In genomic region chr19:2089001-2089711, GRCh38 we compare ENCODE assay signal across 9 cellular contexts. TPM values are rescaled to one million over a fixed set of nuclear protein-coding genes. Genes with fewer than 3 reads are reported as not detected.
DNase-seq lines count a peak whose midpoint lies in the region; TF ChIP-seq lines count a peak whose summit lies in the region.
"Had no signal": no experiment of that assay in that cellular context is flagged by ENCODE, and none has a peak within 500 bp of the region (broad histone marks: within the 10 kb centered on the region; RNA-seq: fewer than 3 reads in every experiment).

No MANE protein-coding gene starts in this region.

- no peak overlapping the region for H3K4me3 Mint-ChIP-seq in osteocyte (ENCODE audit: unreplicated experiment)

- H3K27ac Mint-ChIP-seq in osteocyte (ENCODE audit: unreplicated experiment) = peak overlapping the region; percentile 95

- H3K4me3 ChIP-seq in Karpas-422 (ENCODE audit: low read length) (peak overlapping the region; percentile 58), mammary epithelial cell (replicated peaks in 1 of 3; ENCODE audit: insufficient read depth in 1 of 3, low read depth in 2 of 3, low read length in 3 of 3) (peak overlapping the region in 1 of 3 experiments; percentile 0), thyroid gland (replicated peaks in 1 of 3) (no peak overlapping the region)

- in situ Hi-C loops in mammary epithelial cell (cut with MboI; ENCODE audit: low sequenced_read_pairs in 2 of 2) = no loop called here

- H3K9me3 Mint-ChIP-seq in osteocyte (ENCODE audit: unreplicated experiment) = no peaks in the 10 kb centered on the region

- H3K36me3 Mint-ChIP-seq in osteocyte (ENCODE audit: unreplicated experiment) = peaks cover 6% of the 10 kb centered on the region

- BruUV-seq in mammary epithelial cell (replicated peaks; lab: Mats Ljungman, UMichigan) = no TSS peak

- H3K4me1 ChIP-seq in Karpas-422 (ENCODE audit: low read length) (peaks cover 99% of the 10 kb centered on the region), mammary epithelial cell (ENCODE audit: insufficient read depth, low read length) (peaks cover 78% of the 10 kb centered on the region), thyroid gland (peaks cover 9 to 51% of the 10 kb centered on the region in 2 donors)

- peak overlapping the region; percentile 79 for H3K9ac ChIP-seq in Karpas-422 (ENCODE audit: low read length)
- H3K9ac ChIP-seq in mammary epithelial cell (ENCODE audit: insufficient read depth, low read length) = peak overlapping the region; percentile 80

- H3K79me2 ChIP-seq in Karpas-422 (ENCODE audit: low read length) = peaks cover 26% of the 10 kb centered on the region
- H3K79me2 ChIP-seq in mammary epithelial cell (ENCODE audit: insufficient read depth, low read length) = peaks cover 31% of the 10 kb centered on the region

- intact Hi-C loops in mammary epithelial cell (cut with micrococcal nuclease) = loop anchor here (1.0 kb wide), 1 partner anchor 28 kb away; no protein-coding TSS in a partner anchor
- intact Hi-C loops in thyroid gland (cut with DNase I) = no loop called here

- peak overlapping the region; percentile 70 for H3K4me2 ChIP-seq in Karpas-422 (ENCODE audit: low read depth, low read length, poor library complexity, severe bottlenecking)
- peak overlapping the region; percentile 74 for H3K4me2 ChIP-seq in mammary epithelial cell (ENCODE audit: insufficient read depth, low read depth, low read length)

- H2AFZ ChIP-seq in Karpas-422 (ENCODE audit: low read length) (no peak overlapping the region), mammary epithelial cell (ENCODE audit: low read depth, low read length) (no peak overlapping the region)

- CTCF ChIA-PET in mammary epithelial cell (lab: Charles Lee; ENCODE audit: low non-redundant PET) = no interaction called here

- H3K36me3 ChIP-seq in Karpas-422 (ENCODE audit: insufficient read depth, low read length) (peaks cover 19% of the 10 kb centered on the region), mammary epithelial cell (ENCODE audit: insufficient read depth, low read length) (no peaks in the 10 kb centered on the region), thyroid gland (no peaks in the 10 kb centered on the region)

- under 1% methylated on average over 15 of the region's 16 CpGs for WGBS in mammary epithelial cell (ENCODE audit: low coverage, missing lambda C conversion rate)
- WGBS in thyroid gland, 2 donors = 70 to 75% methylated on average over 9 to 16 of the region's 16 CpGs

- TF ChIP-seq CTCF in mammary epithelial cell (conservative IDR thresholded peaks at IDR 0.05 in 1 of 2, IDR thresholded peaks at IDR 0.05 in 1 of 2; ENCODE audit: extremely low read depth in 1 of 2, insufficient read depth in 1 of 2, low read depth in 1 of 2, low read length in 2 of 2) (peak; percentile 15 to 38), osteocyte (IDR thresholded peaks at IDR 0.05) (no peak), thyroid gland (IDR thresholded peaks at IDR 0.05) (no peak)

- H3K4me1 Mint-ChIP-seq in osteocyte (ENCODE audit: unreplicated experiment) = peaks cover 51% of the 10 kb centered on the region

- TF ChIP-seq POLR2A in thyroid gland (IDR thresholded peaks at IDR 0.05) = no peak

- H3K27me3 ChIP-seq in Karpas-422 (ENCODE audit: low read length) (no peaks in the 10 kb centered on the region), mammary epithelial cell (ENCODE audit: insufficient read depth, low read length) (no peaks in the 10 kb centered on the region), thyroid gland (no peaks in the 10 kb centered on the region)

- H3K9me2 ChIP-seq in Karpas-422 (replicated peaks; ENCODE audit: insufficient read depth, low read length) = no peaks in the 10 kb centered on the region

- H3K9me3 ChIP-seq in Karpas-422 (ENCODE audit: low read length) (no peaks in the 10 kb centered on the region), mammary epithelial cell (replicated peaks; ENCODE audit: insufficient read depth, low read length) (peaks cover under 1% of the 10 kb centered on the region), thyroid gland (no peaks in the 10 kb centered on the region)

- peak overlapping the region; percentile 99 for H3K27ac ChIP-seq in Karpas-422 (ENCODE audit: low read length)
- peak overlapping the region; percentile 87 for H3K27ac ChIP-seq in mammary epithelial cell (ENCODE audit: insufficient read depth, low read depth, low read length)
- H3K27ac ChIP-seq in thyroid gland = no peak overlapping the region
- H3K27ac ChIP-seq in caudate nucleus (ENCODE audit: low read depth, low read length) = no peak overlapping the region
- H3K27ac ChIP-seq: VCaP had no signal

- DNase-seq in ELF-1 (ENCODE audit: low read depth, low spot score) (peak; percentile 59), Karpas-422 (peak; percentile 80), mammary epithelial cell (peak; percentile 93), osteocyte (ENCODE audit: extremely low spot score, unreplicated experiment) (no peak), thyroid gland (no peak), NCI-H187 (lab: John Stamatoyannopoulos, UW) (no peak), NCI-H446 treated with DMSO at 0.1 percent for 48 hours (lab: John Stamatoyannopoulos, UW) (no peak), caudate nucleus (lab: John Stamatoyannopoulos, UW) (no peak)

- H4K20me1 ChIP-seq in Karpas-422 (ENCODE audit: insufficient read depth, low read depth, low read length) (no peaks in the 10 kb centered on the region), mammary epithelial cell (ENCODE audit: insufficient read depth, low read length) (no peaks in the 10 kb centered on the region)

- no peaks in the 10 kb centered on the region for H3K27me3 Mint-ChIP-seq in osteocyte (ENCODE audit: unreplicated experiment)

- dilution Hi-C loops in mammary epithelial cell (cut with HindIII; ENCODE audit: low sequenced_read_pairs) = no loop called here

RNA-seq across cellular contexts. Expression of gene MOB3A, which starts 7.0 kb away (rescaled TPM):
- 153 and 219 TPM in 2 replicates for total RNA-seq in Karpas-422 (2014; rRNA removed; shearing (Covaris generic); ENCODE audit: low replicate concordance)
- total RNA-seq in mammary epithelial cell (10 to 100 TPM; 22.0 to 91.4 TPM), osteocyte (50.6 and 54.2 TPM in 2 replicates), thyroid gland (10 to 100 TPM; 18.5 to 40.4 (median 26.6) TPM)
- 84.2 TPM for polyA plus RNA-seq in mammary epithelial cell
- polyA minus RNA-seq in mammary epithelial cell = 147 TPM

RNA-seq across cellular contexts. Expression of gene IZUMO4, which starts 7.6 kb away (rescaled TPM):
- total RNA-seq in Karpas-422 (2014; rRNA removed; shearing (Covaris generic); ENCODE audit: low replicate concordance) = 285 and 487 TPM in 2 replicates
- total RNA-seq in mammary epithelial cell = 10 to 100 TPM in 1 of 2 donors, 1 to 10 TPM in 1; 1.2 to 11.2 TPM
- polyA plus RNA-seq in mammary epithelial cell = 12.6 TPM
- polyA minus RNA-seq in mammary epithelial cell = 8.8 TPM
- 3.8 and 4.8 TPM in 2 replicates for total RNA-seq in osteocyte
- total RNA-seq in thyroid gland = 1 to 10 TPM; 1.1 to 4.2 (median 2.9) TPM

RNA-seq across cellular contexts. Expression of gene MKNK2, which starts 38.1 kb away (rescaled TPM):
- 526 and 862 TPM in 2 replicates for total RNA-seq in Karpas-422 (2014; rRNA removed; shearing (Covaris generic); ENCODE audit: low replicate concordance)
- total RNA-seq in mammary epithelial cell (100 to 1,000 TPM in 1 of 2 donors, 10 to 100 TPM in 1; 91.7 to 248 TPM), osteocyte (81.3 and 83.3 TPM in 2 replicates), thyroid gland (100 to 1,000 TPM; 106 to 161 (median 123) TPM)
- polyA plus RNA-seq in mammary epithelial cell = 152 TPM
- 244 TPM for polyA minus RNA-seq in mammary epithelial cell

Comparison
In these comparisons a context has a peak if more than half of its experiments do, and no peak if none do; other contexts are left out.
1. DNase-seq: peak in ELF-1 (single experiment), Karpas-422 (single experiment) and mammary epithelial cell (single experiment); none in osteocyte (single experiment), thyroid gland (0 of 2), NCI-H187 (0 of 2), NCI-H446 treated with DMSO at 0.1 percent for 48 hours (single experiment) and caudate nucleus (0 of 61).
2. H3K27ac ChIP-seq: peak in Karpas-422 (single experiment) and mammary epithelial cell (single experiment); none in thyroid gland (0 of 3) and caudate nucleus (single experiment).
3. CTCF ChIP-seq: peak in mammary epithelial cell (2 of 2); none in osteocyte (single experiment) and thyroid gland (0 of 6).
4. RNA of gene IZUMO4, which starts 7.6 kb away (total RNA-seq): 285 to 487 TPM in Karpas-422; 1.2 to 11.2 TPM in mammary epithelial cell, 3.8 to 4.8 TPM in osteocyte and 1.1 to 4.2 TPM in thyroid gland; every median in the first group is over 10 times any median in the second.